ENCODE assay signal across 15 cellular contexts in genomic region chr19:27971071-27971470, GRCh38.
DNase-seq lines count a peak whose midpoint lies in the region; ATAC-seq and TF ChIP-seq lines count a peak whose summit lies in the region.
"Had no signal": no experiment of that assay in that cellular context is flagged by ENCODE, and none has a peak within 500 bp of the region (broad histone marks: within the 10 kb centered on the region; RNA-seq: fewer than 3 reads in every experiment).

No MANE protein-coding gene starts in this region.

- ATAC-seq in RWPE2 (ENCODE audit: low read depth): peak; percentile 75
- peak; percentile 46 for ATAC-seq in foreskin keratinocyte
- ATAC-seq in HG02840 (IDR thresholded peaks at IDR 0.05; ENCODE audit: low FRiP score, unreplicated experiment): no peak
- no peak for ATAC-seq in HG02642 (IDR thresholded peaks at IDR 0.05; ENCODE audit: poor library complexity, unreplicated experiment)
- ATAC-seq: CD8-positive, alpha-beta T cell; left ventricle myocardium superior had no signal

- H3K4me3 ChIP-seq in RWPE2 (ENCODE audit: severe bottlenecking) (no peak overlapping the region), right atrium auricular region (no peak overlapping the region)
- H3K4me3 ChIP-seq: testis had no signal

- TF ChIP-seq CTCF in RWPE2 (IDR thresholded peaks at IDR 0.05; ENCODE audit: poor library complexity, severe bottlenecking) (no peak), foreskin keratinocyte (conservative IDR thresholded peaks at IDR 0.05) (no peak), right atrium auricular region (IDR thresholded peaks at IDR 0.05) (no peak)

- H3K27me3 ChIP-seq in RWPE2 (ENCODE audit: insufficient read depth, poor library complexity, severe bottlenecking) (no peaks in the 10 kb centered on the region), foreskin keratinocyte (no peaks in the 10 kb centered on the region), right atrium auricular region (no peaks in the 10 kb centered on the region)
- H3K27me3 ChIP-seq: testis had no signal

- DNase-seq in GM03348 (ENCODE audit: low spot score): peak; percentile 38
- DNase-seq in RWPE2 (ENCODE audit: low spot score): no peak
- DNase-seq in foreskin keratinocyte: peak; percentile 41 to 57
- peak; percentile 28 for DNase-seq in retina
- no peak for DNase-seq in right atrium auricular region (ENCODE audit: low spot score)
- no peak for DNase-seq in activated CD8-positive, alpha-beta memory T cell treated with anti-CD3 and anti-CD28 coated beads for 24 hours
- DNase-seq: CD8-positive, alpha-beta T cell; effector CD4-positive, alpha-beta T cell; IMR-90; left ventricle myocardium superior; NCI-H1417 treated with DMSO at 0.1 percent for 48 hours; Right ventricle myocardium superior; testis had no signal

- H3K36me3 ChIP-seq in RWPE2 (ENCODE audit: low read depth): no peaks in the 10 kb centered on the region
- H3K36me3 ChIP-seq in right atrium auricular region: no peaks in the 10 kb centered on the region

- H3K9me3 ChIP-seq in RWPE2 (ENCODE audit: severe bottlenecking): no peaks in the 10 kb centered on the region
- H3K9me3 ChIP-seq in right atrium auricular region: no peaks in the 10 kb centered on the region
- H3K9me3 ChIP-seq: testis had no signal

- no peaks in the 10 kb centered on the region for H3K4me1 ChIP-seq in RWPE2 (ENCODE audit: insufficient read depth, poor library complexity, severe bottlenecking)
- no peaks in the 10 kb centered on the region for H3K4me1 ChIP-seq in foreskin keratinocyte
- no peaks in the 10 kb centered on the region for H3K4me1 ChIP-seq in right atrium auricular region
- H3K4me1 ChIP-seq: testis had no signal

- no peak overlapping the region for H3K27ac ChIP-seq in RWPE2 (ENCODE audit: poor library complexity, severe bottlenecking)
- no peak overlapping the region for H3K27ac ChIP-seq in foreskin keratinocyte
- H3K27ac ChIP-seq in right atrium auricular region: no peak overlapping the region
- H3K27ac ChIP-seq: testis had no signal

Comparison
In these comparisons a context has a peak if more than half of its experiments do, and no peak if none do; other contexts are left out.
1. DNase-seq: peak in GM03348 (single experiment), foreskin keratinocyte (2 of 2) and retina (single experiment); none in RWPE2 (single experiment), right atrium auricular region (single experiment) and activated CD8-positive, alpha-beta memory T cell treated with anti-CD3 and anti-CD28 coated beads for 24 hours (single experiment).
2. ATAC-seq: peak in RWPE2 (single experiment) and foreskin keratinocyte (single experiment); none in HG02840 (single experiment) and HG02642 (single experiment).